In the genomic region with DNA sequence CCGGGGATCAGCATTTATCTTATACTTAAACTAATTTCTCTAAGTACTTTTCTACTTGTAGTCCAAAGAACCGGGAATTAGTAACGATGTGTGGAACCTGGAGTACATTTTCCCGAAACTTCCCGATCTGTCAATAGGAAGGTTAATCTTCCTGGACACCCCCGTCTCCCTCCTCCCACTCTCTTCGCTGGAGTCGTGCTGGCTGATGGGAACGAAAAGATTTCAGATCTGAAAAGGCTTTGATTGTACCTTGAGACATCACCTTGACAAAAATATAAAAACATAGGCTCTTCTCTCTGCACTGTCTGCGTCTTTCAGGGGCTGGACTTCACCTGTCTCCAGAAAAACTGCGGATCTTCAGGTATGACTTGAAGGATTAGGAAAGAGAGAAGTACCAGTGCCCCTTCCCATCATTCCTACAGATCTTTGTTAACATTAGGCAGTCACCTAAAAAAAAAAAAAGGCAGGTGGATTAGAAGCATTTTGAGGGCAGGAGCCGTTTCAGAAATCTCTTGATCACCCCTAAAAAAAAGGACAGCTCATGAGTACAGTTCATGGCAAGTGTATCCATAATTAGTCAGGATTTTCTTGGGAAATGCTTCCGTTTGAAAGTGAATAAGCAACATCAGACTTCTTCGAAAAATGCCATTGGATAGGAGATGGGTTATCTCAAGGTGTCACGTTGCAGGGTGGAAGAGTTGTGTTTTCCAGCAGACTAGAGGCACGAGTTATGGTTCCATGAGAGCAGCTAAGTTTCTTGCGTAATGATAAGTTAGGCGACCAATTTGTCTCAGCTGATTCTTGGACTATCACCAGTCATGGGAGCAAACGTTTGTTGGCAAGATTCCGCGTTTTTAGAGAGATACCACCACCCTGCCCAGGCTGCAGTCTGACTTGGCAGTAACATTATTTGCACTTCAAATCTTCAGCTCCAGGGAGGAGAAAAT, we compare ENCODE assay signal across 9 cellular contexts. TPM values are rescaled to one million over a fixed set of nuclear protein-coding genes. Genes with fewer than 3 reads are reported as not detected.
DNase-seq lines count a peak whose midpoint lies in the region; ATAC-seq and TF ChIP-seq lines count a peak whose summit lies in the region.
"Had no signal": no experiment of that assay in that cellular context is flagged by ENCODE, and none has a peak within 500 bp of the region (broad histone marks: within the 10 kb centered on the region; RNA-seq: fewer than 3 reads in every experiment).

No MANE protein-coding gene starts in this region.

- peaks cover 66 to 82% (median 77%) of the 10 kb centered on the region in 5 donors for H3K27me3 Mint-ChIP-seq in naive thymus-derived CD4-positive, alpha-beta T cell

- DNase-seq in A673 (ENCODE audit: low spot score) = no peak
- DNase-seq in HFF-Myc (ENCODE audit: extremely low read depth, low read depth) = no peak
- no peak for DNase-seq in cardiac fibroblast (ENCODE audit: low read depth in 2 of 2)
- no peak for DNase-seq in naive thymus-derived CD4-positive, alpha-beta T cell
- no peak for DNase-seq in NOMO-1 treated with DMSO at 0.1 percent for 48 hours (lab: John Stamatoyannopoulos, UW; ENCODE audit: unreplicated experiment)
- no peak for DNase-seq in GF-D8 (lab: John Stamatoyannopoulos, UW)
- DNase-seq in middle frontal gyrus (ENCODE audit: extremely low spot score, low spot score) = no peak

- H3K4me3 Mint-ChIP-seq in naive thymus-derived CD4-positive, alpha-beta T cell = peak overlapping the region in 9 of 10 donors; percentile 61 to 81 (median 76)

- H3K36me3 ChIP-seq in A673 (ENCODE audit: insufficient read depth, low read length, poor library complexity, severe bottlenecking) = no peaks in the 10 kb centered on the region
- H3K36me3 ChIP-seq in naive thymus-derived CD4-positive, alpha-beta T cell (ENCODE audit: control insufficient read depth in 2 of 3, insufficient read depth in 3 of 3, low read length in 3 of 3) = no peaks in the 10 kb centered on the region
- H3K36me3 ChIP-seq: neutrophil had no signal

- peak overlapping the region; percentile 53 for H3K27ac ChIP-seq in A673 (ENCODE audit: low read depth, low read length, poor library complexity, severe bottlenecking)
- no peak overlapping the region for H3K27ac ChIP-seq in naive thymus-derived CD4-positive, alpha-beta T cell (ENCODE audit: low read depth, low read length)
- H3K27ac ChIP-seq: neutrophil had no signal

- CTCF ChIA-PET in A673 (lab: Charles Lee) = no interaction called here
- CTCF ChIA-PET in naive thymus-derived CD4-positive, alpha-beta T cell (lab: Charles Lee) = no interaction called here

- no peak for ATAC-seq in naive thymus-derived CD4-positive, alpha-beta T cell
- no peak for ATAC-seq in GM18498 (IDR thresholded peaks at IDR 0.05; ENCODE audit: unreplicated experiment)

- TSS peak; percentile 95 for BruUV-seq in A673 (replicated peaks; lab: Mats Ljungman, UMichigan)

- no peak for TF ChIP-seq CTCF in A673 (conservative IDR thresholded peaks at IDR 0.05; ENCODE audit: low read depth, low read length)
- no peak for TF ChIP-seq CTCF in HFF-Myc (IDR thresholded peaks at IDR 0.05; ENCODE audit: low read depth, low read length, missing control alignments)
- no peak for TF ChIP-seq CTCF in cardiac fibroblast (IDR thresholded peaks at IDR 0.05; ENCODE audit: low read depth, low read length)

- no peaks in the 10 kb centered on the region for H3K27me3 ChIP-seq in A673 (replicated peaks; ENCODE audit: insufficient read depth, low read depth, low read length, poor library complexity)
- peaks cover 0 to 8% of the 10 kb centered on the region in 2 donors for H3K27me3 ChIP-seq in naive thymus-derived CD4-positive, alpha-beta T cell (ENCODE audit: control insufficient read depth in 2 of 2, insufficient read depth in 2 of 2, low read length in 2 of 2)

- no peak overlapping the region for H3K27ac Mint-ChIP-seq in naive thymus-derived CD4-positive, alpha-beta T cell

- H3K4me1 Mint-ChIP-seq in naive thymus-derived CD4-positive, alpha-beta T cell = peaks cover 6 to 16% (median 15%) of the 10 kb centered on the region in 7 donors

- intact Hi-C loops in A673 (cut with micrococcal nuclease; ENCODE audit: unreplicated experiment) = no loop called here
- intact Hi-C loops in naive thymus-derived CD4-positive, alpha-beta T cell (cut with micrococcal nuclease) = loop anchor here (10.0 kb wide), 2 partner anchors 365 to 1065 kb away; partner anchors contain the start of gene MPP7 (in 1 of the 2)

- H3K4me3 ChIP-seq in A673 (ENCODE audit: low read depth, low read length, poor library complexity, severe bottlenecking) (peak overlapping the region; percentile 60), HFF-Myc (replicated peaks; ENCODE audit: low read depth, low read length) (peak overlapping the region; percentile 35), cardiac fibroblast (replicated peaks in 1 of 2; ENCODE audit: low read depth in 2 of 2, low read length in 2 of 2) (peak overlapping the region; percentile 47 to 51)
- H3K4me3 ChIP-seq in naive thymus-derived CD4-positive, alpha-beta T cell (ENCODE audit: low read length) = no peak overlapping the region

- H3K36me3 Mint-ChIP-seq in naive thymus-derived CD4-positive, alpha-beta T cell = no peaks in the 10 kb centered on the region

- H3K9me3 Mint-ChIP-seq in naive thymus-derived CD4-positive, alpha-beta T cell = peaks cover 0 to 2% (median 0%) of the 10 kb centered on the region in 11 donors

- POLR2A ChIA-PET in A673 (lab: Charles Lee; ENCODE audit: low non-redundant PET) = interaction anchor here (0.6 to 0.7 kb wide), 2 partner anchors 14 to 812 kb away, joined by 3 read pairs; no protein-coding TSS in a partner anchor
- POLR2A ChIA-PET in naive thymus-derived CD4-positive, alpha-beta T cell (lab: Charles Lee) = no interaction called here

- no peaks in the 10 kb centered on the region for H3K4me1 ChIP-seq in A673 (ENCODE audit: insufficient read depth, low read length, poor library complexity, severe bottlenecking)
- H3K4me1 ChIP-seq in naive thymus-derived CD4-positive, alpha-beta T cell (ENCODE audit: control insufficient read depth in 2 of 2, insufficient read depth in 2 of 2, low read length in 2 of 2) = peaks cover 0 to 10% of the 10 kb centered on the region in 2 donors

- no peaks in the 10 kb centered on the region for H3K9me3 ChIP-seq in A673 (ENCODE audit: low read depth, low read length, poor library complexity, severe bottlenecking)
- H3K9me3 ChIP-seq in naive thymus-derived CD4-positive, alpha-beta T cell (ENCODE audit: control insufficient read depth in 2 of 3, low read length in 3 of 3) = no peaks in the 10 kb centered on the region
- H3K9me3 ChIP-seq: neutrophil had no signal

RNA-seq across cellular contexts. Expression of gene BAMBI, which starts 7.8 kb away (rescaled TPM):
- total RNA-seq in A673 (2021) = 24.8 and 31.9 TPM in 2 replicates
- total RNA-seq in naive thymus-derived CD4-positive, alpha-beta T cell = 1 to 10 TPM in 2 of 5 experiments, under 1 TPM in 2, not detected in 1; 0.12 to 1.6 (median 0.80) TPM
- not detected for polyA plus RNA-seq in naive thymus-derived CD4-positive, alpha-beta T cell
